23 cellular contexts compared by ENCODE assay signal in the genomic region with DNA sequence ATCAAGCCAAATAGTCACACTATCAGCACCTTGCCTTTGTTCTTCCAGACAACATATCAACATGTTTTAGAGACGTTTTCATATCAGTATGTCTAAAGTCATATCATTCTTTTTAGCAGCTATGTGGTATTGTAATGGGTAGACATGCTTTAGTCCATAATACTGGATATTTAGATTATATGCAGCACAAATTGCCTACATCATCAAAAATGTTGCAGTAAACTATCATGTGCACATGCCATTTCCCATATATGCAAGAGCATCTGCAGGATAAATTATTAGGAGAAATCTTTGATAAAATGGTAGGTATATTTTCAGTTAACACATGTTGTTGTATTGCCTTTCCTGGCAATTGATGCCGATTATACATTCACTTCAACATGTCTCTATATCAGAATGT.
DNase-seq lines count a peak whose midpoint lies in the region; ATAC-seq, FAIRE-seq and TF ChIP-seq lines count a peak whose summit lies in the region.
"Had no signal": no experiment of that assay in that cellular context is flagged by ENCODE, and none has a peak within 500 bp of the region (broad histone marks: within the 10 kb centered on the region; RNA-seq: fewer than 3 reads in every experiment).

No MANE protein-coding gene starts in this region.

- H3K18ac ChIP-seq in IMR-90 (ENCODE audit: low read depth, low read length), result no peak overlapping the region

- no peak overlapping the region for H2BK120ac ChIP-seq in IMR-90 (ENCODE audit: low read depth, low read length)

- no peaks in the 10 kb centered on the region for H3K27me3 ChIP-seq in IMR-90 (ENCODE audit: control insufficient read depth, insufficient read depth, low read length)
- H3K27me3 ChIP-seq in K562 (ENCODE audit: control insufficient read depth in 2 of 2, insufficient read depth in 2 of 2, low read length in 2 of 2), result no peaks in the 10 kb centered on the region
- H3K27me3 ChIP-seq: BE2C, BLaER1 had no signal

- no peak overlapping the region for H4K8ac ChIP-seq in IMR-90 (ENCODE audit: low read depth in 2 of 2, low read length in 2 of 2)

- H2AK5ac ChIP-seq in IMR-90 (ENCODE audit: low read depth, low read length), result no peak overlapping the region

- H3K4ac ChIP-seq in IMR-90 (ENCODE audit: low read depth, low read length), result no peak overlapping the region

- dilution Hi-C loops in IMR-90 (cut with HindIII; ENCODE audit: low sequenced_read_pairs, unreplicated experiment), result no loop called here

- H4K5ac ChIP-seq in IMR-90 (ENCODE audit: low read depth, low read length), result no peak overlapping the region

- H4K20me1 ChIP-seq in IMR-90 (ENCODE audit: insufficient read depth, low read length), result no peaks in the 10 kb centered on the region
- no peaks in the 10 kb centered on the region for H4K20me1 ChIP-seq in K562 (replicated peaks; ENCODE audit: control insufficient read depth, insufficient read depth, low read length)
- H4K20me1 ChIP-seq: BLaER1 had no signal

- no peaks in the 10 kb centered on the region for H3K9me1 ChIP-seq in IMR-90 (ENCODE audit: insufficient read depth, low read length)
- no peaks in the 10 kb centered on the region for H3K9me1 ChIP-seq in K562 (ENCODE audit: control insufficient read depth, insufficient read depth, low read length)

- no peak for TF ChIP-seq CTCF in A549 (IDR thresholded peaks at IDR 0.05)
- TF ChIP-seq CTCF in IMR-90 (conservative IDR thresholded peaks at IDR 0.05; ENCODE audit: low read depth, low read length), result no peak
- TF ChIP-seq CTCF in K562 (IDR thresholded peaks at IDR 0.05 in 2 of 3, conservative IDR thresholded peaks at IDR 0.05 in 1 of 3; ENCODE audit: insufficient read depth in 2 of 3, low read depth in 1 of 3, low read length in 3 of 3), result no peak

- POLR2A ChIA-PET in A549 (lab: Yijun Ruan, JAX) (no interaction called here), IMR-90 (lab: Charles Lee; ENCODE audit: unreplicated experiment) (no interaction called here), K562 (lab: Yijun Ruan, JAX) (no interaction called here)

- H3K27ac ChIP-seq in A549 (no peak overlapping the region), IMR-90 (ENCODE audit: insufficient read depth, low read length) (no peak overlapping the region), K562 (ENCODE audit: extremely low read depth, low read depth, low read length) (no peak overlapping the region)
- H3K27ac ChIP-seq: BLaER1 had no signal

- H3K79me1 ChIP-seq in IMR-90 (ENCODE audit: low read depth in 1 of 2, low read length in 2 of 2), result no peaks in the 10 kb centered on the region

- H4K91ac ChIP-seq in IMR-90 (ENCODE audit: insufficient read depth, low read depth, low read length), result no peak overlapping the region

- TF ChIP-seq RAD21 in A549 (conservative IDR thresholded peaks at IDR 0.05 in 1 of 2, IDR thresholded peaks at IDR 0.05 in 1 of 2) (no peak), IMR-90 (IDR thresholded peaks at IDR 0.05; ENCODE audit: low read length) (no peak), K562 (CRISPR knock-in tag; conservative IDR thresholded peaks at IDR 0.05 in 1 of 2, IDR thresholded peaks at IDR 0.05 in 1 of 2) (no peak)

- FAIRE-seq in A549 (lab: Jason Lieb, UNC), result no peak
- no peak for FAIRE-seq in K562 (lab: Jason Lieb, UNC)
- FAIRE-seq in H54 (lab: Jason Lieb, UNC), result no peak
- FAIRE-seq: GM12891, GM19239 had no signal

- no peak overlapping the region for H3K4me2 ChIP-seq in A549
- H3K4me2 ChIP-seq in IMR-90 (ENCODE audit: low read depth, low read length), result no peak overlapping the region
- no peak overlapping the region for H3K4me2 ChIP-seq in K562 (ENCODE audit: insufficient read depth, low read length)
- H3K4me2 ChIP-seq: BLaER1 had no signal

- H3K79me2 ChIP-seq in K562 (ENCODE audit: control insufficient read depth, insufficient read depth, low read length), result no peaks in the 10 kb centered on the region

- H3K9me3 ChIP-seq in A549 (no peaks in the 10 kb centered on the region), IMR-90 (ENCODE audit: control insufficient read depth, insufficient read depth, low read length) (no peaks in the 10 kb centered on the region), K562 (replicated peaks; ENCODE audit: control insufficient read depth, insufficient read depth, low read depth, low read length) (no peaks in the 10 kb centered on the region)
- H3K9me3 ChIP-seq: BE2C, BLaER1 had no signal

- H2AFZ ChIP-seq in IMR-90 (replicated peaks; ENCODE audit: low read length, poor library complexity) (no peak overlapping the region), K562 (ENCODE audit: low read depth, low read length) (no peak overlapping the region)

- H3K36me3 ChIP-seq in IMR-90 (ENCODE audit: control insufficient read depth, insufficient read depth, low read length), result no peaks in the 10 kb centered on the region
- H3K36me3 ChIP-seq in K562 (ENCODE audit: control insufficient read depth, insufficient read depth, low read length), result no peaks in the 10 kb centered on the region
- H3K36me3 ChIP-seq: BE2C, BLaER1 had no signal

- H2BK20ac ChIP-seq in IMR-90 (ENCODE audit: low read depth, low read length), result no peak overlapping the region

- H3K14ac ChIP-seq in IMR-90 (replicated peaks; ENCODE audit: low read depth, low read length), result no peak overlapping the region

- BruUV-seq in IMR-90 (replicated peaks; lab: Mats Ljungman, UMichigan) (no TSS peak), K562 (replicated peaks; lab: Mats Ljungman, UMichigan) (no TSS peak)

- no peak overlapping the region for H3K56ac ChIP-seq in IMR-90 (ENCODE audit: extremely low read depth, insufficient read depth, low read length)

- ATAC-seq in A549, result no peak
- ATAC-seq in IMR-90 (ENCODE audit: low read depth), result no peak
- no peak for ATAC-seq in K562

- in situ Hi-C loops in IMR-90 (cut with MboI; ENCODE audit: low sequenced_read_pairs), result no loop called here
- in situ Hi-C loops in K562 (cut with MboI), result no loop called here

- H3K4me1 ChIP-seq in A549 (no peaks in the 10 kb centered on the region), IMR-90 (ENCODE audit: control insufficient read depth, insufficient read depth, low read length) (no peaks in the 10 kb centered on the region), K562 (replicated peaks in 1 of 2; ENCODE audit: control insufficient read depth in 2 of 2, insufficient read depth in 2 of 2, low read length in 2 of 2) (no peaks in the 10 kb centered on the region)
- H3K4me1 ChIP-seq: BE2C, BLaER1 had no signal

- H2BK15ac ChIP-seq in IMR-90 (ENCODE audit: low read depth, low read length), result no peak overlapping the region

- H3K23ac ChIP-seq in IMR-90 (ENCODE audit: low read depth, low read length), result no peak overlapping the region

- no peak for TF ChIP-seq EP300 in A549 (IDR thresholded peaks at IDR 0.05)
- no peak for TF ChIP-seq EP300 in K562 (IDR thresholded peaks at IDR 0.05; ENCODE audit: low read length)

- H2AK9ac ChIP-seq in IMR-90 (replicated peaks; ENCODE audit: low read depth, low read length, poor library complexity), result no peak overlapping the region

- WGBS in A549 (ENCODE audit: missing lambda C conversion rate), result 39% methylated on average over 2 of the region's 2 CpGs
- no CpG with 5 or more reads among the region's 2 CpGs for WGBS in IMR-90 (ENCODE audit: extremely low coverage in 2 of 2, insufficient read length in 1 of 2), 2 experiments
- 0% methylated on average over 2 of the region's 2 CpGs for WGBS in K562 (ENCODE audit: insufficient coverage, low coverage, missing lambda C conversion rate)

- CTCF ChIA-PET in A549 (lab: Yijun Ruan, JAX) (no interaction called here), IMR-90 (lab: Yijun Ruan, JAX) (no interaction called here), K562 (lab: Yijun Ruan, JAX; ENCODE audit: low intra/inter-chr PET ratio) (no interaction called here)

- H3K4me3 ChIP-seq in A549 (no peak overlapping the region), IMR-90 (ENCODE audit: insufficient read depth, low read depth, low read length) (no peak overlapping the region), K562 (no peak overlapping the region)
- H3K4me3 ChIP-seq: BLaER1 had no signal

- DNase-seq in A549 (ENCODE audit: low read depth in 1 of 2, low spot score in 1 of 2) (no peak), IMR-90 (no peak), K562 (ENCODE audit: extremely low read depth in 1 of 4, low spot score in 3 of 4) (no peak), AG08396 (ENCODE audit: low spot score) (no peak), KG1 (lab: John Stamatoyannopoulos, UW) (no peak), H54 (ENCODE audit: insufficient read length, low spot score) (no peak)
- DNase-seq: 8988T; BE2C; C1 segment of cervical spinal cord; CD4-positive, alpha-beta memory T cell; CD4-positive, CD25-positive, alpha-beta regulatory T cell; CD8-positive, alpha-beta memory T cell; COR-L47; DMS 273 treated with DMSO at 0.1 percent for 48 hours; DMS153; DMS53; DMS79; DND-41; EL; GDM1 had no signal

- TF ChIP-seq POLR2A in A549 (IDR thresholded peaks at IDR 0.05; ENCODE audit: low read length) (no peak), IMR-90 (IDR thresholded peaks at IDR 0.05; ENCODE audit: low read depth, low read length) (no peak), K562 (conservative IDR thresholded peaks at IDR 0.05) (no peak), H54 (IDR thresholded peaks at IDR 0.05; ENCODE audit: low read depth, low read length) (no peak)

- H3K9ac ChIP-seq in IMR-90 (ENCODE audit: low read depth, low read length) (no peak overlapping the region), K562 (ENCODE audit: insufficient read depth in 1 of 2, low read depth in 2 of 2, low read length in 2 of 2) (no peak overlapping the region)
- H3K9ac ChIP-seq: BLaER1 had no signal

- intact Hi-C loops in IMR-90 (cut with micrococcal nuclease), result no loop called here
- intact Hi-C loops in K562 (cut with micrococcal nuclease), result no loop called here

- no peak overlapping the region for H2BK5ac ChIP-seq in IMR-90 (ENCODE audit: low read depth, low read length, poor library complexity, severe bottlenecking)

TF ChIP-seq in A549, 52 proteins besides CTCF, POLR2A, EP300 and RAD21:
- TF ChIP-seq CEBPB (IDR thresholded peaks at IDR 0.05), result no peak
- peak; percentile 78 for TF ChIP-seq MAFK (IDR thresholded peaks at IDR 0.05; ENCODE audit: partially characterized antibody)
- TF ChIP-seq HDAC2 (IDR thresholded peaks at IDR 0.05), result no peak

TF ChIP-seq in IMR-90, 13 proteins besides CTCF, POLR2A, EP300 and RAD21:
- TF ChIP-seq MAFK (IDR thresholded peaks at IDR 0.05; ENCODE audit: low read depth, low read length), result peak; percentile 86
- no peak for TF ChIP-seq FOS (IDR thresholded peaks at IDR 0.05; ENCODE audit: low read depth, low read length)

TF ChIP-seq in K562, 482 proteins besides CTCF, POLR2A, EP300 and RAD21 (continues in another document):
- TF ChIP-seq MAFK (IDR thresholded peaks at IDR 0.05; ENCODE audit: low read length) (peak; percentile 41), RAD51 (IDR thresholded peaks at IDR 0.05; ENCODE audit: borderline replicate concordance, low read depth) (no peak), RBM22 (IDR thresholded peaks at IDR 0.05; ENCODE audit: low read depth, low read length, poor library complexity, severe bottlenecking) (no peak), MYBL2 (IDR thresholded peaks at IDR 0.05; ENCODE audit: low read depth) (no peak), MYBL2 (CRISPR knock-in tag; IDR thresholded peaks at IDR 0.05; ENCODE audit: borderline replicate concordance) (no peak)
